11 cellular contexts compared by ENCODE assay signal in the genomic region with DNA sequence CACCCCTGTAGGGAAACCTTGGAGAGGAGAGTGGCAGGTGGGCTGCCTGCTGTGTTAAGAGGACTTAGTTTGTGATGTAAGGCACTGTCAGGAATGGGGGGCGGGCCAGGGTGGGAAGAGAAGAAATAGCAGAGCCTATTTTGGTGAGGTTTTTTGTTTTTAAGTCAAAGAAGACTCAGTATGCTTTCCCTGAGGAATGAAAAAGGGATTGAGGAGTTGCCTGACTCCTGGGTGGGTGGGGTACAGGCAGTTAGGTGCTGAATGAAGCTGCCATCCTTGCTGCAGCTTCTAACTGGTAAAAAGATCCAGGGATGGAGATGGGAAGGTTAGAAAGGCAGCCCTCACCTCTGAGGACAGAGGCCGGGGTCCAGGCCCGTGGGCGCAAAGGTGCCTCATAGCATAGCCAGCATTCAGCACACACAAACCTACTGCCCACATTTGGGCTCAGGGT. TPM values are rescaled to one million over a fixed set of nuclear protein-coding genes. Genes with fewer than 3 reads are reported as not detected.
A peak's percentile ranks its signal among the peaks of the same experiment; 100 is the strongest.
DNase-seq lines count a peak whose midpoint lies in the region; ATAC-seq and TF ChIP-seq lines count a peak whose summit lies in the region.
"Had no signal": no experiment of that assay in that cellular context is flagged by ENCODE, and none has a peak within 500 bp of the region (broad histone marks: within the 10 kb centered on the region; RNA-seq: fewer than 3 reads in every experiment).

No MANE protein-coding gene starts in this region.

- H3K4me3 ChIP-seq in muscle layer of colon (ENCODE audit: low read depth in 1 of 2, low read length in 2 of 2), result no peak overlapping the region
- H3K4me3 ChIP-seq in suprapubic skin, result no peak overlapping the region
- H3K4me3 ChIP-seq: mucosa of descending colon had no signal

- POLR2A ChIA-PET in activated naive CD8-positive, alpha-beta T cell treated with anti-CD3 and anti-CD28 coated beads, Interleukin-2, amount 10 ng/mL, durations not matched to agents 7 days and 5 days (lab: Charles Lee), result interaction anchor here (1.0 to 1.6 kb wide), 2 partner anchors 18 to 50 kb away, joined by 3 read pairs; no protein-coding TSS in a partner anchor

- peaks cover 31% of the 10 kb centered on the region for H3K36me3 Mint-ChIP-seq in HFFc6 (ENCODE audit: low read depth)
- H3K36me3 Mint-ChIP-seq in activated naive CD8-positive, alpha-beta T cell treated with anti-CD3 and anti-CD28 coated beads, Interleukin-2, amount 10 ng/mL, durations not matched to agents 7 days and 5 days, result peaks cover 32% of the 10 kb centered on the region

- no peak overlapping the region; the same call in 1 of the 2 replicates for H3K4me3 Mint-ChIP-seq in HFFc6
- H3K4me3 Mint-ChIP-seq in activated naive CD8-positive, alpha-beta T cell treated with anti-CD3 and anti-CD28 coated beads, Interleukin-2, amount 10 ng/mL, durations not matched to agents 7 days and 5 days, result no peak overlapping the region
- H3K4me3 Mint-ChIP-seq: activated CD4-positive, alpha-beta T cell treated with anti-CD3 and anti-CD28 coated beads, Interleukin-2, amount 10 ng/mL, durations not matched to agents 7 days and 5 days had no signal

- H3K36me3 ChIP-seq in muscle layer of colon (ENCODE audit: insufficient read depth, low read length) (peaks cover 31% of the 10 kb centered on the region), suprapubic skin (peaks cover 48% of the 10 kb centered on the region)

- ATAC-seq in activated naive CD8-positive, alpha-beta T cell treated with anti-CD3 and anti-CD28 coated beads, Interleukin-2, amount 10 ng/mL, durations not matched to agents 7 days and 5 days (ENCODE audit: low read depth), result no peak
- ATAC-seq in GM21515 (IDR thresholded peaks at IDR 0.05; ENCODE audit: unreplicated experiment), result no peak
- ATAC-seq: mucosa of descending colon had no signal

- H3K9me3 ChIP-seq in muscle layer of colon (ENCODE audit: low read length), result no peaks in the 10 kb centered on the region
- H3K9me3 ChIP-seq in suprapubic skin, result no peaks in the 10 kb centered on the region
- H3K9me3 ChIP-seq: mucosa of descending colon had no signal

- H3K4me1 ChIP-seq in muscle layer of colon (ENCODE audit: insufficient read depth, low read length) (peaks cover 49% of the 10 kb centered on the region), suprapubic skin (peaks cover 48% of the 10 kb centered on the region)

- H3K9ac ChIP-seq in muscle layer of colon (ENCODE audit: low read length), result no peak overlapping the region

- H3K9me3 Mint-ChIP-seq in HFFc6, result no peaks in the 10 kb centered on the region
- H3K9me3 Mint-ChIP-seq in activated naive CD8-positive, alpha-beta T cell treated with anti-CD3 and anti-CD28 coated beads, Interleukin-2, amount 10 ng/mL, durations not matched to agents 7 days and 5 days, result no peaks in the 10 kb centered on the region
- H3K9me3 Mint-ChIP-seq: activated CD4-positive, alpha-beta T cell treated with anti-CD3 and anti-CD28 coated beads, Interleukin-2, amount 10 ng/mL, durations not matched to agents 7 days and 5 days had no signal

- no peak for TF ChIP-seq EP300 in suprapubic skin (IDR thresholded peaks at IDR 0.05)

- peaks cover 6% of the 10 kb centered on the region for H3K27me3 Mint-ChIP-seq in HFFc6 (ENCODE audit: insufficient read depth)
- no peaks in the 10 kb centered on the region for H3K27me3 Mint-ChIP-seq in activated naive CD8-positive, alpha-beta T cell treated with anti-CD3 and anti-CD28 coated beads, Interleukin-2, amount 10 ng/mL, durations not matched to agents 7 days and 5 days
- H3K27me3 Mint-ChIP-seq: activated CD4-positive, alpha-beta T cell treated with anti-CD3 and anti-CD28 coated beads, Interleukin-2, amount 10 ng/mL, durations not matched to agents 7 days and 5 days had no signal

- 92% methylated on average over 4 of the region's 4 CpGs for WGBS in suprapubic skin

- no peak for TF ChIP-seq CTCF in HFFc6 (IDR thresholded peaks at IDR 0.05)
- no peak for TF ChIP-seq CTCF in suprapubic skin (IDR thresholded peaks at IDR 0.05)

- H3K4me1 Mint-ChIP-seq in HFFc6 (ENCODE audit: low read depth), result peaks cover 73% of the 10 kb centered on the region
- peaks cover 25% of the 10 kb centered on the region for H3K4me1 Mint-ChIP-seq in activated naive CD8-positive, alpha-beta T cell treated with anti-CD3 and anti-CD28 coated beads, Interleukin-2, amount 10 ng/mL, durations not matched to agents 7 days and 5 days

- peak overlapping the region; percentile 93 for H3K27ac Mint-ChIP-seq in HFFc6
- peak overlapping the region; percentile 40 for H3K27ac Mint-ChIP-seq in activated naive CD8-positive, alpha-beta T cell treated with anti-CD3 and anti-CD28 coated beads, Interleukin-2, amount 10 ng/mL, durations not matched to agents 7 days and 5 days

- DNase-seq in HFFc6, result no peak
- DNase-seq in activated naive CD8-positive, alpha-beta T cell treated with anti-CD3 and anti-CD28 coated beads, Interleukin-2, amount 10 ng/mL, durations not matched to agents 7 days and 5 days, result no peak
- peak; percentile 53 to 56 for DNase-seq in suprapubic skin (ENCODE audit: low spot score in 2 of 2)
- no peak for DNase-seq in superior temporal gyrus (ENCODE audit: extremely low spot score)
- DNase-seq in activated CD4-positive, alpha-beta T cell treated with anti-CD3 and anti-CD28 coated beads, Interleukin-2, amount 50 U/mL, for 1 hour, result no peak
- DNase-seq: activated CD4-positive, alpha-beta T cell treated with anti-CD3 and anti-CD28 coated beads, Interleukin-2, amount 10 ng/mL, durations not matched to agents 7 days and 5 days; HCEC 1CT; mucosa of descending colon; NCI-H187 treated with DMSO at 0.1 percent for 48 hours had no signal

- peak overlapping the region; percentile 12 for H3K27ac ChIP-seq in muscle layer of colon (ENCODE audit: low read depth, low read length)
- H3K27ac ChIP-seq in suprapubic skin, result peak overlapping the region; percentile 46

- no peak for TF ChIP-seq POLR2A in suprapubic skin (IDR thresholded peaks at IDR 0.05)

- H3K27me3 ChIP-seq in muscle layer of colon (ENCODE audit: control insufficient read depth in 1 of 2, insufficient read depth in 2 of 2, low read length in 2 of 2) (no peaks in the 10 kb centered on the region), suprapubic skin (no peaks in the 10 kb centered on the region)

RNA-seq across cellular contexts. Expression of a gene that starts 37.9 kb away (rescaled TPM):
- 10 to 100 TPM; 44.4 to 62.1 (median 50.1) TPM for total RNA-seq in HFFc6 (2021; fragmentation: NEBNext Ultra II Directional; extraction: Animal tissue kit (Norgen Biotek cat#: 25700))
- total RNA-seq in activated naive CD8-positive, alpha-beta T cell treated with anti-CD3 and anti-CD28 coated beads, Interleukin-2, amount 10 ng/mL, durations not matched to agents 7 days and 5 days, result 100 to 1,000 TPM; 419 to 425 TPM
- 100 to 1,000 TPM in 1 of 4 donors, 10 to 100 TPM in 3; 54.0 to 188 (median 91.5) TPM for total RNA-seq in suprapubic skin

Comparison
In these comparisons a context has a peak if more than half of its experiments do, and no peak if none do; other contexts are left out.
1. DNase-seq: peak in suprapubic skin (2 of 2); none in HFFc6 (single experiment), activated naive CD8-positive, alpha-beta T cell treated with anti-CD3 and anti-CD28 coated beads, Interleukin-2, amount 10 ng/mL, durations not matched to agents 7 days and 5 days (single experiment), superior temporal gyrus (single experiment) and activated CD4-positive, alpha-beta T cell treated with anti-CD3 and anti-CD28 coated beads, Interleukin-2, amount 50 U/mL, for 1 hour (single experiment).